In the genomic region with DNA sequence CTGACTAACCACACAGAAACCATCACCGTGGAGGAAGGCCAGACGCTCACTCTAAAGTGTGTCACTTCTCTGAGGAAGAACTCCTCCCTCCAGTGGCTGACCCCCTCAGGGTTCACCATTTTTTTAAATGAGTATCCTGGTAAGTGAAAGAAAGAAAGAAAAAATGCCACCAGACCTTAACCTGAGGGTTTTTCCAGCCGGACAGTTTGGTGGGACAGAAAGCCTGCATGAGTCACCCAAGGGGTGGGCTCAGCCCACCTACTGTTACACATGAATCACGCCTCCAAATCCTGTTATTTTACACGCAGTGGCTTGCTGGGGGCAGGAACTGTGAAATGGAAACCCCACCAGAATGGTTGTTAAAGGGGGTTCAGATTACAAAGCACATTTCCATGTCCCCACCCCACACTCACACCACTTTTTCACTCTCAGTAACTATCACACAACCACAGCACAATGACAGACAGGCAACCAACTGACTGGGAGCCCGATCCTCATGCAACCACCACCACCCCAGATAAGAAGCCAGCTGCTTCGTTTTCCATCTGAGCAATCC, we compare ENCODE assay signal across 10 cellular contexts. TPM values are rescaled to one million over a fixed set of nuclear protein-coding genes. Genes with fewer than 3 reads are reported as not detected.
DNase-seq lines count a peak whose midpoint lies in the region; ATAC-seq and TF ChIP-seq lines count a peak whose summit lies in the region.
"Had no signal": no experiment of that assay in that cellular context is flagged by ENCODE, and none has a peak within 500 bp of the region (broad histone marks: within the 10 kb centered on the region; RNA-seq: fewer than 3 reads in every experiment).

No MANE protein-coding gene starts in this region.

- H3K36me3 Mint-ChIP-seq in activated T-cell treated with anti-CD3 and anti-CD28 coated beads, Interleukin-2, amount 50 U/mL, for 4 hours (ENCODE audit: insufficient read depth) = peaks cover under 1% of the 10 kb centered on the region
- H3K36me3 Mint-ChIP-seq in type B pancreatic cell = no peaks in the 10 kb centered on the region

- CTCF ChIA-PET in RWPE1 (lab: Yijun Ruan, JAX) = no interaction called here

- ATAC-seq in activated T-cell treated with anti-CD3 and anti-CD28 coated beads, Interleukin-2, amount 50 U/mL, for 4 hours = peak; percentile 79 to 82

- H3K9ac ChIP-seq in iPS-18a (ENCODE audit: low read length) = no peak overlapping the region

- H3K9me3 ChIP-seq in iPS-18a (ENCODE audit: control insufficient read depth, low read depth, low read length) = no peaks in the 10 kb centered on the region

- no peaks in the 10 kb centered on the region for H3K27me3 Mint-ChIP-seq in activated T-cell treated with anti-CD3 and anti-CD28 coated beads, Interleukin-2, amount 50 U/mL, for 4 hours (ENCODE audit: low read depth)
- peaks cover 6% of the 10 kb centered on the region for H3K27me3 Mint-ChIP-seq in type B pancreatic cell

- H3K27ac ChIP-seq in iPS-18a (ENCODE audit: low read length) (peak overlapping the region; percentile 9), RWPE1 (no peak overlapping the region)
- H3K27ac ChIP-seq: coronary artery had no signal

- H3K4me3 ChIP-seq in iPS-18a (ENCODE audit: low read length) = no peak overlapping the region
- H3K4me3 ChIP-seq: coronary artery had no signal

- H3K36me3 ChIP-seq in iPS-18a (ENCODE audit: control insufficient read depth, low read depth, low read length) = no peaks in the 10 kb centered on the region

- peaks cover 17% of the 10 kb centered on the region for H3K4me1 ChIP-seq in iPS-18a (ENCODE audit: control insufficient read depth, low read depth, low read length)

- H3K27ac Mint-ChIP-seq in type B pancreatic cell = no peak overlapping the region

- peak overlapping the region; percentile 61 for H3K4me3 Mint-ChIP-seq in activated T-cell treated with anti-CD3 and anti-CD28 coated beads, Interleukin-2, amount 50 U/mL, for 4 hours
- peak overlapping the region; percentile 3 for H3K4me3 Mint-ChIP-seq in type B pancreatic cell

- TF ChIP-seq CTCF in type B pancreatic cell (conservative IDR thresholded peaks at IDR 0.05) = no peak
- TF ChIP-seq CTCF in RWPE1 (conservative IDR thresholded peaks at IDR 0.05; ENCODE audit: low read depth) = no peak

- DNase-seq in stimulated activated CD4-positive, alpha-beta T cell treated with anti-CD3 and anti-CD28 coated beads, Interleukin-2, amount 100 ng/mL, for 24 hours = peak; percentile 22 to 40
- DNase-seq in stimulated activated CD4-positive, alpha-beta T cell treated with anti-CD3 and anti-CD28 coated beads, Interleukin-2, amount 100 ng/mL, for 48 hours = no peak
- peak; percentile 23 for DNase-seq in activated T-cell treated with anti-CD3 and anti-CD28 coated beads, Interleukin-2, amount 50 U/mL, for 4 hours
- DNase-seq in type B pancreatic cell (ENCODE audit: extremely low spot score, unreplicated experiment) = no peak
- DNase-seq in RWPE1 (ENCODE audit: low spot score) = no peak
- DNase-seq in cerebellum (ENCODE audit: low spot score) = no peak
- no peak for DNase-seq in NCI-H2196 (lab: John Stamatoyannopoulos, UW; ENCODE audit: unreplicated experiment)
- DNase-seq: NCI-H446 had no signal

- POLR2A ChIA-PET in RWPE1 (lab: Yijun Ruan, JAX; ENCODE audit: low non-redundant PET) = no interaction called here

- no peaks in the 10 kb centered on the region for H3K27me3 ChIP-seq in iPS-18a (ENCODE audit: control insufficient read depth, insufficient read depth, low read length)

- no peaks in the 10 kb centered on the region for H3K9me3 Mint-ChIP-seq in activated T-cell treated with anti-CD3 and anti-CD28 coated beads, Interleukin-2, amount 50 U/mL, for 4 hours
- no peaks in the 10 kb centered on the region for H3K9me3 Mint-ChIP-seq in type B pancreatic cell

- H3K4me1 Mint-ChIP-seq in activated T-cell treated with anti-CD3 and anti-CD28 coated beads, Interleukin-2, amount 50 U/mL, for 4 hours (ENCODE audit: low read depth) = peaks cover 53% of the 10 kb centered on the region
- H3K4me1 Mint-ChIP-seq in type B pancreatic cell (ENCODE audit: unreplicated experiment) = peaks cover 26% of the 10 kb centered on the region

RNA-seq across cellular contexts. Expression of gene CRTAM, which starts 11.9 kb away (rescaled TPM):
- 10 to 100 TPM; 20.7 to 23.7 (median 20.8) TPM for total RNA-seq in activated T-cell treated with anti-CD3 and anti-CD28 coated beads, Interleukin-2, amount 50 U/mL, for 4 hours
- total RNA-seq in type B pancreatic cell (ENCODE audit: low replicate concordance) = not detected in 2 replicates
- 1.7 TPM for total RNA-seq in cerebellum

RNA-seq across cellular contexts. Expression of gene JHY, which starts 32.4 kb away (rescaled TPM):
- 1 to 10 TPM; 1.7 to 1.8 (median 1.8) TPM for total RNA-seq in activated T-cell treated with anti-CD3 and anti-CD28 coated beads, Interleukin-2, amount 50 U/mL, for 4 hours
- total RNA-seq in type B pancreatic cell (ENCODE audit: low replicate concordance) = 3.7 and 4.2 TPM in 2 replicates
- total RNA-seq in cerebellum = 9.4 TPM

Comparison
In these comparisons a context has a peak if more than half of its experiments do, and no peak if none do; other contexts are left out.
1. DNase-seq: peak in stimulated activated CD4-positive, alpha-beta T cell treated with anti-CD3 and anti-CD28 coated beads, Interleukin-2, amount 100 ng/mL, for 24 hours (2 of 2) and activated T-cell treated with anti-CD3 and anti-CD28 coated beads, Interleukin-2, amount 50 U/mL, for 4 hours (single experiment); none in stimulated activated CD4-positive, alpha-beta T cell treated with anti-CD3 and anti-CD28 coated beads, Interleukin-2, amount 100 ng/mL, for 48 hours (0 of 2), type B pancreatic cell (single experiment), RWPE1 (single experiment), cerebellum (single experiment) and NCI-H2196 (single experiment).